Comparison of ENCODE assay signal across 30 cellular contexts in genomic region chr2:177747384-177747783, GRCh38.
"Had no signal": no experiment of that assay in that cellular context is flagged by ENCODE, and none has a peak within 500 bp of the region (broad histone marks: within the 10 kb centered on the region; RNA-seq: fewer than 3 reads in every experiment).

No MANE protein-coding gene starts in this region.

- FAIRE-seq: islet of Langerhans, kidney had no signal

- H3K9me3 Mint-ChIP-seq: immature natural killer cell; naive B cell; natural killer cell; stimulated activated naive B cell treated with anti-CD40 and anti-IgM and Interleukin-4, amounts not matched to agents 10 μg/mL and 1 μg/mL and 100 μg/mL, for 72 hours had no signal

- H3K36me3 Mint-ChIP-seq: immature natural killer cell; naive B cell; natural killer cell; stimulated activated naive B cell treated with anti-CD40 and anti-IgM and Interleukin-4, amounts not matched to agents 10 μg/mL and 1 μg/mL and 100 μg/mL, for 72 hours had no signal

- H3K27me3 Mint-ChIP-seq: stimulated activated naive B cell treated with anti-CD40 and anti-IgM and Interleukin-4, amounts not matched to agents 10 μg/mL and 1 μg/mL and 100 μg/mL, for 72 hours had no signal

- H3K4me3 Mint-ChIP-seq: immature natural killer cell; naive B cell; natural killer cell; nephron progenitor cell; stimulated activated naive B cell treated with anti-CD40 and anti-IgM and Interleukin-4, amounts not matched to agents 10 μg/mL and 1 μg/mL and 100 μg/mL, for 72 hours had no signal

- H3K4me3 ChIP-seq: left lung, lower lobe of right lung, ovary, prostate gland, skin epidermis, stomach, testis, thyroid gland, transverse colon, upper lobe of left lung, vagina had no signal

- H3K27ac Mint-ChIP-seq: immature natural killer cell; naive B cell; natural killer cell; nephron progenitor cell; stimulated activated naive B cell treated with anti-CD40 and anti-IgM and Interleukin-4, amounts not matched to agents 10 μg/mL and 1 μg/mL and 100 μg/mL, for 72 hours had no signal

- H3K36me3 ChIP-seq: left lung, lower lobe of right lung, ovary, prostate gland, stomach, thyroid gland, transverse colon, upper lobe of left lung, vagina had no signal

- H3K27ac ChIP-seq: left lung, lower lobe of right lung, ovary, prostate gland, stomach, testis, thyroid gland, transverse colon, upper lobe of left lung, vagina had no signal

- H3K4me1 ChIP-seq: left lung, lower lobe of right lung, prostate gland, stomach, thyroid gland, transverse colon, upper lobe of left lung, vagina had no signal

- H3K9me3 ChIP-seq: left lung, lower lobe of right lung, ovary, prostate gland, stomach, testis, thyroid gland, transverse colon, upper lobe of left lung, vagina had no signal

- H3K4me1 Mint-ChIP-seq: immature natural killer cell, naive B cell, natural killer cell had no signal

- ATAC-seq: left colon; left lung; lower lobe of right lung; natural killer cell; right cardiac atrium; sciatic nerve; stimulated activated naive B cell treated with anti-CD40 and anti-IgM and Interleukin-4, amounts not matched to agents 10 μg/mL and 1 μg/mL and 100 μg/mL, for 72 hours; stimulated activated naive CD8-positive, alpha-beta T cell treated with anti-CD3 and anti-CD28 coated beads, Interleukin-15, Interleukin-2, amounts not matched to agents 100 U/mL and 50 U/mL, for 24 hours had no signal

- H3K27me3 ChIP-seq: left lung, ovary, stomach, testis, thyroid gland, transverse colon, upper lobe of left lung, vagina had no signal

- DNase-seq: hypothalamus; immature natural killer cell; kidney; left colon; left lung; lower lobe of right lung; mammary epithelial cell; mesenchymal stem cell; naive B cell; natural killer cell; nephron progenitor cell; ovary; retina; right cardiac atrium; stimulated activated CD4-positive, alpha-beta T cell treated with anti-CD3 and anti-CD28 coated beads, Interleukin-12 subunit alpha, Interleukin-12 subunit beta, amount 100 ng/mL, for 4 hours; stimulated activated CD4-positive, alpha-beta T cell treated with anti-CD3 and anti-CD28 coated beads, Interleukin-15, amount 100 ng/mL, for 24 hours; stimulated activated CD4-positive, alpha-beta T cell treated with anti-CD3 and anti-CD28 coated beads, Interleukin-2, amount 100 ng/mL, for 24 hours; stimulated activated CD4-positive, alpha-beta T cell treated with anti-CD3 and anti-CD28 coated beads, Interleukin-4, amount 100 ng/mL, for 1 hour; stimulated activated naive B cell treated with anti-CD40 and anti-IgM and Interleukin-4, amounts not matched to agents 10 μg/mL and 1 μg/mL and 100 μg/mL, for 72 hours; stimulated activated naive CD8-positive, alpha-beta T cell treated with anti-CD3 and anti-CD28 coated beads, Interleukin-15, Interleukin-2, amounts not matched to agents 100 U/mL and 50 U/mL, for 24 hours; stomach; testis; thyroid gland; transverse colon; upper lobe of left lung had no signal
